ENCODE assay signal across 16 cellular contexts in genomic region chr2:98469862-98470544, GRCh38. TPM values are rescaled to one million over a fixed set of nuclear protein-coding genes. Genes with fewer than 3 reads are reported as not detected.
A peak's percentile ranks its signal among the peaks of the same experiment; 100 is the strongest.
DNase-seq lines count a peak whose midpoint lies in the region; ATAC-seq and TF ChIP-seq lines count a peak whose summit lies in the region.
"Had no signal": no experiment of that assay in that cellular context is flagged by ENCODE, and none has a peak within 500 bp of the region (broad histone marks: within the 10 kb centered on the region; RNA-seq: fewer than 3 reads in every experiment).

No MANE protein-coding gene starts in this region.

- peak overlapping the region; percentile 66 for H3K4me3 Mint-ChIP-seq in T-helper 2 cell treated with Interferon-gamma antibody and Interleukin-4, amounts not matched to agents 5 μg/mL and 100 μg/mL, for 36 hours
- H3K4me3 Mint-ChIP-seq in activated CD8-positive, alpha-beta T cell treated with anti-CD3 and anti-CD28 coated beads, Interleukin-2, amount 10 ng/mL, durations not matched to agents 7 days and 5 days: peak overlapping the region; percentile 45

- H2BK5ac ChIP-seq in mesenchymal stem cell (ENCODE audit: low read depth, low read length, poor library complexity, severe bottlenecking): no peak overlapping the region

- no peak overlapping the region for H3K4ac ChIP-seq in mesenchymal stem cell (ENCODE audit: low read depth in 1 of 2, low read length in 2 of 2)

- no peak overlapping the region for H3K23ac ChIP-seq in mesenchymal stem cell (ENCODE audit: low read length in 2 of 2)

- no peak overlapping the region for H2BK15ac ChIP-seq in mesenchymal stem cell (ENCODE audit: low read depth, poor library complexity, severe bottlenecking)

- H3K27me3 ChIP-seq in mesenchymal stem cell (ENCODE audit: control insufficient read depth in 1 of 2, insufficient read depth in 1 of 2, low read length in 2 of 2): no peaks in the 10 kb centered on the region

- WGBS in mesenchymal stem cell: 96% methylated on average over 11 of the region's 11 CpGs

- H3K27ac ChIP-seq in mesenchymal stem cell (ENCODE audit: low read length, poor library complexity, severe bottlenecking): no peak overlapping the region
- H3K27ac ChIP-seq: PC-9, prostate gland had no signal

- no peaks in the 10 kb centered on the region for H3K9me3 ChIP-seq in mesenchymal stem cell (ENCODE audit: control insufficient read depth, low read length)
- H3K9me3 ChIP-seq: prostate gland had no signal

- H3K4me1 ChIP-seq in mesenchymal stem cell (ENCODE audit: control insufficient read depth, insufficient read depth, low read depth, low read length): peaks cover 13% of the 10 kb centered on the region
- H3K4me1 ChIP-seq: prostate gland had no signal

- H3K14ac ChIP-seq in mesenchymal stem cell (ENCODE audit: low read length in 2 of 2): no peak overlapping the region

- no peak for ATAC-seq in activated CD8-positive, alpha-beta T cell treated with anti-CD3 and anti-CD28 coated beads, Interleukin-2, amount 10 ng/mL, durations not matched to agents 7 days and 5 days
- no peak for ATAC-seq in HG03108 (IDR thresholded peaks at IDR 0.05; ENCODE audit: unreplicated experiment)
- ATAC-seq in GM19395 (IDR thresholded peaks at IDR 0.05; ENCODE audit: unreplicated experiment): no peak
- ATAC-seq: SK-N-SH treated with all-trans-retinoic acid at 6 μM for 48 hours had no signal

- no peak overlapping the region for H3K9ac ChIP-seq in mesenchymal stem cell (ENCODE audit: low read length)

- no peaks in the 10 kb centered on the region for H3K27me3 Mint-ChIP-seq in T-helper 2 cell treated with Interferon-gamma antibody and Interleukin-4, amounts not matched to agents 5 μg/mL and 100 μg/mL, for 36 hours (ENCODE audit: low read depth)
- no peaks in the 10 kb centered on the region for H3K27me3 Mint-ChIP-seq in activated CD8-positive, alpha-beta T cell treated with anti-CD3 and anti-CD28 coated beads, Interleukin-2, amount 10 ng/mL, durations not matched to agents 7 days and 5 days (ENCODE audit: low read depth)

- H3K79me1 ChIP-seq in mesenchymal stem cell (replicated peaks; ENCODE audit: low read length, poor library complexity, severe bottlenecking): peaks cover 45% of the 10 kb centered on the region

- H4K91ac ChIP-seq in mesenchymal stem cell (ENCODE audit: low read length): peak overlapping the region; percentile 16

- no peak overlapping the region for H2BK12ac ChIP-seq in mesenchymal stem cell (ENCODE audit: low read length in 2 of 2)

- no peak overlapping the region for H2BK120ac ChIP-seq in mesenchymal stem cell (ENCODE audit: low read depth, low read length)

- no peak for DNase-seq in T-helper 2 cell treated with Interferon-gamma antibody and Interleukin-4, amounts not matched to agents 5 μg/mL and 100 μg/mL, for 36 hours (ENCODE audit: low spot score)
- DNase-seq in T-helper 2 cell (no peak), GM12865 (ENCODE audit: low read depth) (peak; percentile 68), mesenchymal stem cell (no peak)
- no peak for DNase-seq in activated CD8-positive, alpha-beta T cell treated with anti-CD3 and anti-CD28 coated beads, Interleukin-2, amount 10 ng/mL, durations not matched to agents 7 days and 5 days
- DNase-seq in central memory CD4-positive, alpha-beta T cell: no peak
- DNase-seq: 8988T, dermis blood vessel endothelial cell, hippocampal formation, NCI-H2081, NCI-H524 treated with DMSO at 0.1 percent for 48 hours, PC-9 had no signal

- no peak overlapping the region for H2AFZ ChIP-seq in mesenchymal stem cell (ENCODE audit: low read depth, low read length)
- H2AFZ ChIP-seq: PC-9 had no signal

- no peak overlapping the region for H3K4me2 ChIP-seq in mesenchymal stem cell (ENCODE audit: low read length, poor library complexity, severe bottlenecking)
- H3K4me2 ChIP-seq: PC-9 had no signal

- H2AK5ac ChIP-seq in mesenchymal stem cell (ENCODE audit: low read length, severe bottlenecking): no peak overlapping the region

- H3K9me3 Mint-ChIP-seq in T-helper 2 cell treated with Interferon-gamma antibody and Interleukin-4, amounts not matched to agents 5 μg/mL and 100 μg/mL, for 36 hours: no peaks in the 10 kb centered on the region
- H3K9me3 Mint-ChIP-seq in activated CD8-positive, alpha-beta T cell treated with anti-CD3 and anti-CD28 coated beads, Interleukin-2, amount 10 ng/mL, durations not matched to agents 7 days and 5 days (ENCODE audit: insufficient read depth): peaks cover 6% of the 10 kb centered on the region

- POLR2A ChIA-PET in activated CD8-positive, alpha-beta T cell treated with anti-CD3 and anti-CD28 coated beads, Interleukin-2, amount 10 ng/mL, durations not matched to agents 7 days and 5 days (lab: Charles Lee): interaction anchor here (1.1 to 2.0 kb wide), 4 partner anchors 9 to 23 kb away, joined by 4 to 16 read pairs (median 10); no protein-coding TSS in a partner anchor

- H3K4me3 ChIP-seq in GM12865 (ENCODE audit: low read depth, low read length): no peak overlapping the region
- H3K4me3 ChIP-seq in mesenchymal stem cell (ENCODE audit: insufficient read depth in 1 of 2, low read depth in 1 of 2, low read length in 2 of 2): no peak overlapping the region
- H3K4me3 ChIP-seq: PC-9, prostate gland had no signal

- no peak for TF ChIP-seq CTCF in GM12865 (IDR thresholded peaks at IDR 0.05; ENCODE audit: insufficient read depth, low read depth, low read length, missing control alignments)

- H3K4me1 Mint-ChIP-seq in T-helper 2 cell treated with Interferon-gamma antibody and Interleukin-4, amounts not matched to agents 5 μg/mL and 100 μg/mL, for 36 hours (ENCODE audit: low read depth): peaks cover 87% of the 10 kb centered on the region
- H3K4me1 Mint-ChIP-seq in activated CD8-positive, alpha-beta T cell treated with anti-CD3 and anti-CD28 coated beads, Interleukin-2, amount 10 ng/mL, durations not matched to agents 7 days and 5 days (ENCODE audit: low read depth): peaks cover 93% of the 10 kb centered on the region

- CTCF ChIA-PET in activated CD8-positive, alpha-beta T cell treated with anti-CD3 and anti-CD28 coated beads, Interleukin-2, amount 10 ng/mL, durations not matched to agents 7 days and 5 days (lab: Charles Lee): interaction anchor here (1.2 to 3.4 kb wide), 4 partner anchors 10 to 57 kb away, joined by 3 to 21 read pairs (median 13); no protein-coding TSS in a partner anchor

- peak overlapping the region in 1 of 2 experiments; percentile 11 for H3K18ac ChIP-seq in mesenchymal stem cell (ENCODE audit: low read depth in 1 of 2, low read length in 2 of 2)

- H3K36me3 Mint-ChIP-seq in T-helper 2 cell treated with Interferon-gamma antibody and Interleukin-4, amounts not matched to agents 5 μg/mL and 100 μg/mL, for 36 hours (ENCODE audit: low read depth): peaks cover 48% of the 10 kb centered on the region
- H3K36me3 Mint-ChIP-seq in activated CD8-positive, alpha-beta T cell treated with anti-CD3 and anti-CD28 coated beads, Interleukin-2, amount 10 ng/mL, durations not matched to agents 7 days and 5 days (ENCODE audit: low read depth): peaks cover 67% of the 10 kb centered on the region

- peaks cover 0 to 9% of the 10 kb centered on the region in 2 experiments for H3K36me3 ChIP-seq in mesenchymal stem cell (ENCODE audit: control insufficient read depth in 1 of 2, insufficient read depth in 2 of 2, low read depth in 1 of 2, low read length in 2 of 2)
- H3K36me3 ChIP-seq: prostate gland had no signal

- H4K8ac ChIP-seq in mesenchymal stem cell (ENCODE audit: low read length): no peak overlapping the region

- H3K27ac Mint-ChIP-seq in T-helper 2 cell treated with Interferon-gamma antibody and Interleukin-4, amounts not matched to agents 5 μg/mL and 100 μg/mL, for 36 hours: peak overlapping the region; percentile 78
- peak overlapping the region; percentile 79 for H3K27ac Mint-ChIP-seq in activated CD8-positive, alpha-beta T cell treated with anti-CD3 and anti-CD28 coated beads, Interleukin-2, amount 10 ng/mL, durations not matched to agents 7 days and 5 days

RNA-seq across cellular contexts. Expression of gene INPP4A, which starts 25.3 kb away (rescaled TPM):
- 100 to 1,000 TPM; 152 to 157 TPM for total RNA-seq in activated CD8-positive, alpha-beta T cell treated with anti-CD3 and anti-CD28 coated beads, Interleukin-2, amount 10 ng/mL, durations not matched to agents 7 days and 5 days
- 8.0 TPM for polyA plus RNA-seq in mesenchymal stem cell (2013, experiment 1 of 2)
- 7.8 TPM for polyA plus RNA-seq in mesenchymal stem cell (2013, experiment 2 of 2)
